Comparison of ENCODE assay signal across 12 cellular contexts in the genomic region with DNA sequence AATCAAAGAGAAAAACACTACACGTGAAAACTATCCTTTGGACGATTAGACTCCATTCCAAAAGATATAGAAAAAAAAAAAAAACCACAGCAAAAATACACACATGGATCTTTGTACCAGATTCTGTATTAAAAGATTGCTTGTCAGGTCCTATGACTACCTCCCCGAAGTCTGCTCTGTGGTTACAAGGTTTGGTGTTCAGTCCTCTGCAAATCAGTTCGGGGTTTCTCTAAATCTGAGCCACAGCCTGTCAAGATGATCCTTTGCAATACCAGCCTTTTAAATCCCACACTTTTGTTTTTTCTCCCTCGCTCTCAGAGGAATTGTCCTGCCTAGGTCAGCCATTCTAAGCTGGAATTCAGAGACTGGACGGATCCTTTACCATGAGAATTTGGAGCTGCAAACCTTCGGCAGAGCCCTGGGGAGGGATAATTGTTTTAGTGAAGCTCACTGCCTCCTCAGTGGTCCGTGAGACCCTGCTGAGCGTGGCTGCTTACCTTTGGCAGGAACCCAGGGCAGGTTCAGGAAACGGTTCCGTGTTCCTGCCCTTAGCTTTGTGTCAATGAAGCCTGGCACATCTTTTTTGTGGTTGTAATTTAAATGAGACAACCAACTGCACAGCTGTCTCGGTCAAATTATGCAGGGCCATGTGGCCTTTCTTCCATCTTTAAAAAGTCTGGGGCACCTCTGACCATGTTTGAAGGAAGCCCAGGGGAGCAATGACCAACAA. TPM values are rescaled to one million over a fixed set of nuclear protein-coding genes. Genes with fewer than 3 reads are reported as not detected.
DNase-seq lines count a peak whose midpoint lies in the region; ATAC-seq and TF ChIP-seq lines count a peak whose summit lies in the region.
"Had no signal": no experiment of that assay in that cellular context is flagged by ENCODE, and none has a peak within 500 bp of the region (broad histone marks: within the 10 kb centered on the region; RNA-seq: fewer than 3 reads in every experiment).

No MANE protein-coding gene starts in this region.

- H3K4me3 ChIP-seq in breast epithelium (no peak overlapping the region), mesenchymal stem cell (ENCODE audit: insufficient read depth in 1 of 2, low read depth in 1 of 2, low read length in 2 of 2) (peak overlapping the region in 1 of 2 experiments; percentile 69), transverse colon (no peak overlapping the region)
- H3K4me3 ChIP-seq: A549 had no signal

- no peak overlapping the region for H3K14ac ChIP-seq in mesenchymal stem cell (ENCODE audit: low read length in 2 of 2)

- H4K91ac ChIP-seq in mesenchymal stem cell (ENCODE audit: low read length): no peak overlapping the region

- TF ChIP-seq CTCF in breast epithelium (IDR thresholded peaks at IDR 0.05): no peak
- TF ChIP-seq CTCF in MCF 10A (IDR thresholded peaks at IDR 0.05; ENCODE audit: unreplicated experiment): no peak
- no peak for TF ChIP-seq CTCF in WTC11 (IDR thresholded peaks at IDR 0.05)
- no peak for TF ChIP-seq CTCF in transverse colon (IDR thresholded peaks at IDR 0.05)

- BruUV-seq in MCF 10A (replicated peaks; lab: Mats Ljungman, UMichigan): no TSS peak

- POLR2A ChIA-PET in MCF 10A (lab: Yijun Ruan, JAX) (interaction anchor here (0.7 kb wide), 1 partner anchor 141 kb away, joined by 3 read pairs; no protein-coding TSS in a partner anchor), WTC11 (lab: Charles Lee) (no interaction called here)

- H3K27me3 ChIP-seq in breast epithelium (no peaks in the 10 kb centered on the region), mesenchymal stem cell (ENCODE audit: control insufficient read depth in 1 of 2, insufficient read depth in 1 of 2, low read length in 2 of 2) (no peaks in the 10 kb centered on the region), transverse colon (peaks cover 34% of the 10 kb centered on the region)
- H3K27me3 ChIP-seq: adrenal gland had no signal

- no peak overlapping the region for H2AFZ ChIP-seq in mesenchymal stem cell (ENCODE audit: low read depth, low read length)

- peak overlapping the region; percentile 79 for H4K8ac ChIP-seq in mesenchymal stem cell (ENCODE audit: low read length)

- no peak for DNase-seq in breast epithelium (ENCODE audit: low spot score in 2 of 2)
- DNase-seq in MCF 10A (ENCODE audit: unreplicated experiment): no peak
- DNase-seq in WTC11 (ENCODE audit: low spot score): no peak
- peak; percentile 31 for DNase-seq in mesenchymal stem cell
- no peak for DNase-seq in transverse colon
- no peak for DNase-seq in iPS-NIHi11 (ENCODE audit: low spot score)
- no peak for DNase-seq in NCI-H1105 (lab: John Stamatoyannopoulos, UW)
- DNase-seq in activated naive CD4-positive, alpha-beta T cell treated with anti-CD3 and anti-CD28 coated beads, Interleukin-2, amount 50 U/mL, for 72 hours (ENCODE audit: low spot score in 2 of 2): no peak
- DNase-seq: activated CD4-positive, alpha-beta T cell treated with anti-CD3 and anti-CD28 coated beads, Interleukin-2, amount 10 ng/mL, durations not matched to agents 7 days and 5 days; adrenal gland; SHP77 had no signal

- ATAC-seq in WTC11: peak; percentile 33
- no peak for ATAC-seq in activated naive CD4-positive, alpha-beta T cell treated with anti-CD3 and anti-CD28 coated beads, Interleukin-2, amount 50 U/mL, for 72 hours
- ATAC-seq: A549 had no signal

- H3K79me1 ChIP-seq in mesenchymal stem cell (replicated peaks; ENCODE audit: low read length, poor library complexity, severe bottlenecking): no peaks in the 10 kb centered on the region

- H3K9me3 ChIP-seq in breast epithelium (no peaks in the 10 kb centered on the region), mesenchymal stem cell (ENCODE audit: control insufficient read depth, low read length) (no peaks in the 10 kb centered on the region), transverse colon (no peaks in the 10 kb centered on the region)
- H3K9me3 ChIP-seq: A549, adrenal gland had no signal

- H3K27me3 Mint-ChIP-seq in MCF 10A (ENCODE audit: insufficient read depth, unreplicated experiment): peaks cover 15% of the 10 kb centered on the region
- peaks cover 98% of the 10 kb centered on the region for H3K27me3 Mint-ChIP-seq in WTC11 (ENCODE audit: low read depth)

- H3K36me3 ChIP-seq in breast epithelium: no peaks in the 10 kb centered on the region
- peaks cover 0 to 12% of the 10 kb centered on the region in 2 experiments for H3K36me3 ChIP-seq in mesenchymal stem cell (ENCODE audit: control insufficient read depth in 1 of 2, insufficient read depth in 2 of 2, low read depth in 1 of 2, low read length in 2 of 2)
- H3K36me3 ChIP-seq in transverse colon: no peaks in the 10 kb centered on the region
- H3K36me3 ChIP-seq: adrenal gland had no signal

- no peak for TF ChIP-seq EP300 in transverse colon (IDR thresholded peaks at IDR 0.05; ENCODE audit: low read depth)

- no peak overlapping the region for H2BK15ac ChIP-seq in mesenchymal stem cell (ENCODE audit: low read depth, poor library complexity, severe bottlenecking)

- peak overlapping the region; percentile 44 to 78 for H3K27ac ChIP-seq in breast epithelium
- H3K27ac ChIP-seq in mesenchymal stem cell (ENCODE audit: low read length, poor library complexity, severe bottlenecking): no peak overlapping the region
- peak overlapping the region; percentile 37 to 60 (median 48) for H3K27ac ChIP-seq in transverse colon
- H3K27ac ChIP-seq: A549 had no signal

- no peaks in the 10 kb centered on the region for H3K36me3 Mint-ChIP-seq in MCF 10A (ENCODE audit: insufficient read depth, unreplicated experiment)
- H3K36me3 Mint-ChIP-seq in WTC11: no peaks in the 10 kb centered on the region
- no peaks in the 10 kb centered on the region for H3K36me3 Mint-ChIP-seq in activated naive CD4-positive, alpha-beta T cell treated with anti-CD3 and anti-CD28 coated beads, Interleukin-2, amount 50 U/mL, for 72 hours

- H3K4ac ChIP-seq in mesenchymal stem cell (ENCODE audit: low read depth in 1 of 2, low read length in 2 of 2): peak overlapping the region in 1 of 2 experiments; percentile 53

- 33% methylated on average over 12 of the region's 12 CpGs for WGBS in mesenchymal stem cell
- 36 to 44% methylated on average over 7 to 12 of the region's 12 CpGs for WGBS in transverse colon (ENCODE audit: low coverage in 1 of 2), 2 donors

- H2BK12ac ChIP-seq in mesenchymal stem cell (ENCODE audit: low read length in 2 of 2): peak overlapping the region; percentile 8 to 63

- no peak overlapping the region for H3K4me2 ChIP-seq in mesenchymal stem cell (ENCODE audit: low read length, poor library complexity, severe bottlenecking)
- H3K4me2 ChIP-seq: A549 had no signal

- H2AK5ac ChIP-seq in mesenchymal stem cell (ENCODE audit: low read length, severe bottlenecking): no peak overlapping the region

- no peak for TF ChIP-seq POLR2A in breast epithelium (IDR thresholded peaks at IDR 0.05)
- TF ChIP-seq POLR2A in transverse colon (IDR thresholded peaks at IDR 0.05): no peak

- peak overlapping the region; percentile 89 for H3K9ac ChIP-seq in mesenchymal stem cell (ENCODE audit: low read length)

- no peak overlapping the region for H2BK120ac ChIP-seq in mesenchymal stem cell (ENCODE audit: low read depth, low read length)

- H3K23ac ChIP-seq in mesenchymal stem cell (ENCODE audit: low read length in 2 of 2): peak overlapping the region in 1 of 2 experiments; percentile 59

- H3K18ac ChIP-seq in mesenchymal stem cell (ENCODE audit: low read depth in 1 of 2, low read length in 2 of 2): peak overlapping the region in 1 of 2 experiments; percentile 34

- H3K9me3 Mint-ChIP-seq in MCF 10A (ENCODE audit: unreplicated experiment): no peaks in the 10 kb centered on the region
- no peaks in the 10 kb centered on the region for H3K9me3 Mint-ChIP-seq in WTC11
- H3K9me3 Mint-ChIP-seq in activated naive CD4-positive, alpha-beta T cell treated with anti-CD3 and anti-CD28 coated beads, Interleukin-2, amount 50 U/mL, for 72 hours: no peaks in the 10 kb centered on the region
- H3K9me3 Mint-ChIP-seq: activated CD4-positive, alpha-beta T cell treated with anti-CD3 and anti-CD28 coated beads, Interleukin-2, amount 10 ng/mL, durations not matched to agents 7 days and 5 days had no signal

- H3K27ac Mint-ChIP-seq in MCF 10A (ENCODE audit: low read depth, unreplicated experiment) (no peak overlapping the region), WTC11 (no peak overlapping the region)
- no peak overlapping the region for H3K27ac Mint-ChIP-seq in activated naive CD4-positive, alpha-beta T cell treated with anti-CD3 and anti-CD28 coated beads, Interleukin-2, amount 50 U/mL, for 72 hours
- H3K27ac Mint-ChIP-seq: activated CD4-positive, alpha-beta T cell treated with anti-CD3 and anti-CD28 coated beads, Interleukin-2, amount 10 ng/mL, durations not matched to agents 7 days and 5 days had no signal

- H3K4me1 Mint-ChIP-seq in MCF 10A (ENCODE audit: insufficient read depth, unreplicated experiment): peaks cover 12% of the 10 kb centered on the region
- peaks cover 33% of the 10 kb centered on the region for H3K4me1 Mint-ChIP-seq in WTC11

- no peak overlapping the region for H2BK5ac ChIP-seq in mesenchymal stem cell (ENCODE audit: low read depth, low read length, poor library complexity, severe bottlenecking)

- CTCF ChIA-PET in MCF 10A (lab: Yijun Ruan, JAX): interaction anchor here (0.7 kb wide), 1 partner anchor 1256 kb away, joined by 3 read pairs; no protein-coding TSS in a partner anchor
- CTCF ChIA-PET in WTC11 (lab: Charles Lee): interaction anchor here (0.9 kb wide), 1 partner anchor 54 kb away, joined by 3 read pairs; no protein-coding TSS in a partner anchor

- no peaks in the 10 kb centered on the region for H3K4me1 ChIP-seq in breast epithelium
- peaks cover 3% of the 10 kb centered on the region for H3K4me1 ChIP-seq in mesenchymal stem cell (ENCODE audit: control insufficient read depth, insufficient read depth, low read depth, low read length)
- H3K4me1 ChIP-seq in transverse colon: peaks cover 0 to 17% (median 7%) of the 10 kb centered on the region in 4 donors
- H3K4me1 ChIP-seq: A549 had no signal

- in situ Hi-C loops in transverse colon (cut with MboI; ENCODE audit: low pct_ligation_motif_present in 1 of 4, low pct_unique_long_range_greater_than_20kb in 1 of 4, low sequenced_read_pairs in 3 of 4): no loop called here

- intact Hi-C loops in breast epithelium (cut with DNase I; ENCODE audit: low total_unique reads) (no loop called here), MCF 10A (cut with micrococcal nuclease) (no loop called here), transverse colon (cut with DNase I; ENCODE audit: low total_unique reads) (no loop called here)

- H3K4me3 Mint-ChIP-seq in MCF 10A (ENCODE audit: unreplicated experiment): no peak overlapping the region
- peak overlapping the region; percentile 74 for H3K4me3 Mint-ChIP-seq in WTC11
- H3K4me3 Mint-ChIP-seq: activated CD4-positive, alpha-beta T cell treated with anti-CD3 and anti-CD28 coated beads, Interleukin-2, amount 10 ng/mL, durations not matched to agents 7 days and 5 days had no signal

RNA-seq across cellular contexts. Expression of gene EBF1, which starts 47.3 kb away (rescaled TPM):
- 10 to 100 TPM; 15.2 to 89.0 (median 40.3) TPM for total RNA-seq in breast epithelium
- 1.0 and 2.0 TPM in 2 replicates for total RNA-seq in MCF 10A (2022)
- total RNA-seq in WTC11 (2021): 0.11 to 0.39 TPM (median 0.16 TPM) in 3 replicates
- polyA plus RNA-seq in mesenchymal stem cell (2013, experiment 1 of 2): 2.7 TPM
- polyA plus RNA-seq in mesenchymal stem cell (2013, experiment 2 of 2): 2.5 TPM
- 10 to 100 TPM in 2 of 4 donors, 1 to 10 TPM in 2; 5.3 to 23.6 (median 10.1) TPM for total RNA-seq in transverse colon
- under 1 TPM; 0.41 to 0.52 TPM for total RNA-seq in activated naive CD4-positive, alpha-beta T cell treated with anti-CD3 and anti-CD28 coated beads, Interleukin-2, amount 50 U/mL, for 72 hours
